ENCODE assay signal across 1 cellular context in the genomic region with DNA sequence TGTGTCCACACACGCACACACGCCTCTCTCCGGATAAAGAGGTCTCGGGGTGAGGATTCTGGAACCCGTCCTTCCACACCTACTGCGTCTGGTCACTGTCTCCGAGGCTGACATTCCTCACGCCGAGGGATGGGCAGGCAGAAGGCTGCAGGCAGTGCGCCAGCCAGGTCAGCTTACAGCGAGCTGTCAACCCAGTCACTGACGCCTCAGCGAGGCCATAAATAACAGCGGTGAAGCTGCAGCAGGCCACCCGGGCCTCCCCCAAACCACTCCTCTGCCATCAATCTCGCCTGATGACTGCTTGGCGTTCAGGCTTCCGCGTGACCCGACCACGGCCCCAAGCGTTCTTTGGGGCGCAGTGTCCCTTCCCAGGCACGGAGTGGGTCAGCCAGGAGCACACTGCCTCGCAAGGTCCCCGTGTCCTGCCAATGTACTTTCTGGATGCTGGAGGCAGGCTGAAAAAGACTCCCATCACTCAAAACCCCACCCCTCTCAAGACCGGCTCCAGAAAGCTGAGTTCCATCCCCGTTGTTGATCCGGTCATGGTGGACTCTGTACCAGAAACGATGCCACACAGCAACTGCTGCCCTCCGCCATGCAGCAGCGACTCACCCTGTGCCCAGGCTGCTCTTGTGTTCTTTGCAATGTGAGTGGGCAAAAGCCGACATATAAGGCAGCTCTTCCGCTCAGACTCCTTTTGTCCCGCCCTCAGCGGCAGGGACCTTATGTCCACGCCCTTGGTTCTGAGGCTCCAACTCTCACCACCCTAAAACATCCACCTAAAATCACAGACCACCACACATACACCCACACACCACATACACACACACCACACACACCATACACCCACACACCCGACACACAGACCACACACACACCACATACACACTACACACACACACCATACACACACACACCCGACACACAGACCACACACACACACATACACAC.
TF ChIP-seq lines count a peak whose summit lies in the region.

No MANE protein-coding gene starts in this region.

TF ChIP-seq in H1, 55 proteins besides CTCF, POLR2A, EP300 and RAD21:
- TF ChIP-seq, protein P1, sequence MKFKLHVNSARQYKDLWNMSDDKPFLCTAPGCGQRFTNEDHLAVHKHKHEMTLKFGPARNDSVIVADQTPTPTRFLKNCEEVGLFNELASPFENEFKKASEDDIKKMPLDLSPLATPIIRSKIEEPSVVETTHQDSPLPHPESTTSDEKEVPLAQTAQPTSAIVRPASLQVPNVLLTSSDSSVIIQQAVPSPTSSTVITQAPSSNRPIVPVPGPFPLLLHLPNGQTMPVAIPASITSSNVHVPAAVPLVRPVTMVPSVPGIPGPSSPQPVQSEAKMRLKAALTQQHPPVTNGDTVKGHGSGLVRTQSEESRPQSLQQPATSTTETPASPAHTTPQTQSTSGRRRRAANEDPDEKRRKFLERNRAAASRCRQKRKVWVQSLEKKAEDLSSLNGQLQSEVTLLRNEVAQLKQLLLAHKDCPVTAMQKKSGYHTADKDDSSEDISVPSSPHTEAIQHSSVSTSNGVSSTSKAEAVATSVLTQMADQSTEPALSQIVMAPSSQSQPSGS (IDR thresholded peaks at IDR 0.05; ENCODE audit: low read length) = no peak
- TF ChIP-seq FOSL1 (IDR thresholded peaks at IDR 0.05; ENCODE audit: insufficient read depth, low read depth, low read length) = no peak
